In the genomic region with DNA sequence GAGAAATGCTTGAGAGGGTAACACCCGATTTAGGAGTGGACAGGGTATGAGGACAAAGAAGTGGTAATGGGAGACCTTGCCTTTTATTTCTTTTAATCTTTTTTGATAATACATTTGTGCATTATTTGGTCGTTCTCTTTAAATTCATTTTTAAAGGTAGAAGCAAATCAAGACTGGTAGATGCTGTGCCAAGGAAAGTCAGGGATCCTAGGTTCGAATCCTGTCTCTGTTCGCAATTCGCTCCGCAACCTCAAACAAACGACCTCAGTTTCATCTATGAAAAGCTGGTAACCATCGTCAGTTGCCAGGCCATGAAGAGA, we compare ENCODE assay signal across 8 cellular contexts. TPM values are rescaled to one million over a fixed set of nuclear protein-coding genes. Genes with fewer than 3 reads are reported as not detected.
DNase-seq lines count a peak whose midpoint lies in the region; ATAC-seq, FAIRE-seq and TF ChIP-seq lines count a peak whose summit lies in the region.

No MANE protein-coding gene starts in this region.

- no peak for TF ChIP-seq RAD21 in liver (IDR thresholded peaks at IDR 0.05)

- H3K27ac ChIP-seq in liver (ENCODE audit: low read depth in 1 of 2, low read length in 2 of 2), result no peak overlapping the region
- H3K27ac ChIP-seq in tibial artery, result peak overlapping the region; percentile 81 to 84

- H3K4me3 Mint-ChIP-seq in activated naive CD4-positive, alpha-beta T cell treated with anti-CD3 and anti-CD28 coated beads for 36 hours, result peak overlapping the region; percentile 98
- peak overlapping the region; percentile 100 for H3K4me3 Mint-ChIP-seq in activated naive CD8-positive, alpha-beta T cell treated with anti-CD3 and anti-CD28 coated beads, Interleukin-2, amount 10 ng/mL, durations not matched to agents 7 days and 5 days

- no peak overlapping the region for H3K9ac ChIP-seq in liver (ENCODE audit: low read depth in 1 of 2, low read length in 2 of 2)

- H3K27me3 ChIP-seq in liver (ENCODE audit: control insufficient read depth in 4 of 4, insufficient read depth in 4 of 4, low read length in 3 of 4) (no peaks in the 10 kb centered on the region), tibial artery (peaks cover 0 to 32% of the 10 kb centered on the region in 2 donors)

- POLR2A ChIA-PET in activated naive CD8-positive, alpha-beta T cell treated with anti-CD3 and anti-CD28 coated beads, Interleukin-2, amount 10 ng/mL, durations not matched to agents 7 days and 5 days (lab: Charles Lee), result interaction anchor here (1.0 to 1.4 kb wide), 3 partner anchors 9 to 38 kb away, joined by 3 to 6 read pairs (median 4); a partner anchor contains a TSS

- H3K36me3 Mint-ChIP-seq in activated naive CD4-positive, alpha-beta T cell treated with anti-CD3 and anti-CD28 coated beads for 36 hours (ENCODE audit: low read depth), result peaks cover 27% of the 10 kb centered on the region
- peaks cover 29 to 37% of the 10 kb centered on the region in 2 donors for H3K36me3 Mint-ChIP-seq in activated naive CD4-positive, alpha-beta T cell treated with anti-CD3 and anti-CD28 coated beads, Interleukin-2, amount 50 U/mL, for 72 hours
- peaks cover 16% of the 10 kb centered on the region for H3K36me3 Mint-ChIP-seq in activated naive CD8-positive, alpha-beta T cell treated with anti-CD3 and anti-CD28 coated beads, Interleukin-2, amount 10 ng/mL, durations not matched to agents 7 days and 5 days

- intact Hi-C loops in activated naive CD4-positive, alpha-beta T cell treated with anti-CD3 and anti-CD28 coated beads for 36 hours (cut with micrococcal nuclease), result loop anchor here (1.0 to 10.0 kb wide), 4 partner anchors 9 to 1033 kb away; a partner anchor contains a TSS
- intact Hi-C loops in tibial artery (cut with DNase I; ENCODE audit: low total_unique reads), result loop anchor here (10.0 kb wide), 1 partner anchor 563 kb away; a partner anchor contains a TSS

- H3K9me3 Mint-ChIP-seq in activated naive CD4-positive, alpha-beta T cell treated with anti-CD3 and anti-CD28 coated beads for 36 hours, result no peaks in the 10 kb centered on the region
- H3K9me3 Mint-ChIP-seq in activated naive CD4-positive, alpha-beta T cell treated with anti-CD3 and anti-CD28 coated beads, Interleukin-2, amount 50 U/mL, for 72 hours, result no peaks in the 10 kb centered on the region
- H3K9me3 Mint-ChIP-seq in activated naive CD8-positive, alpha-beta T cell treated with anti-CD3 and anti-CD28 coated beads, Interleukin-2, amount 10 ng/mL, durations not matched to agents 7 days and 5 days, result no peaks in the 10 kb centered on the region

- H3K9me3 ChIP-seq in liver (ENCODE audit: control insufficient read depth in 4 of 4, low read length in 3 of 4), result no peaks in the 10 kb centered on the region
- H3K9me3 ChIP-seq in tibial artery, result no peaks in the 10 kb centered on the region

- no peak for DNase-seq in activated naive CD4-positive, alpha-beta T cell treated with anti-CD3 and anti-CD28 coated beads for 36 hours
- DNase-seq in activated naive CD4-positive, alpha-beta T cell treated with anti-CD3 and anti-CD28 coated beads, Interleukin-2, amount 50 U/mL, for 72 hours (ENCODE audit: low spot score in 2 of 2), result no peak
- DNase-seq in activated naive CD8-positive, alpha-beta T cell treated with anti-CD3 and anti-CD28 coated beads, Interleukin-2, amount 10 ng/mL, durations not matched to agents 7 days and 5 days, result no peak
- DNase-seq in tibial artery (no peak), RCC 7860 (ENCODE audit: low spot score) (no peak), LoVo (ENCODE audit: low spot score) (no peak)

- TF ChIP-seq CTCF in liver (IDR thresholded peaks at IDR 0.05; ENCODE audit: low read depth, low read length, missing input control) (no peak), tibial artery (IDR thresholded peaks at IDR 0.05) (no peak)

- CTCF ChIA-PET in activated naive CD4-positive, alpha-beta T cell treated with anti-CD3 and anti-CD28 coated beads for 36 hours (lab: Charles Lee), result interaction anchor here (1.7 kb wide), 1 partner anchor 14 kb away, joined by 4 read pairs; no protein-coding TSS in a partner anchor

- H3K27me3 Mint-ChIP-seq in activated naive CD4-positive, alpha-beta T cell treated with anti-CD3 and anti-CD28 coated beads for 36 hours (ENCODE audit: low read depth), result peaks cover 9% of the 10 kb centered on the region
- peaks cover 30% of the 10 kb centered on the region for H3K27me3 Mint-ChIP-seq in activated naive CD8-positive, alpha-beta T cell treated with anti-CD3 and anti-CD28 coated beads, Interleukin-2, amount 10 ng/mL, durations not matched to agents 7 days and 5 days

- H3K36me3 ChIP-seq in liver (ENCODE audit: control insufficient read depth in 4 of 4, insufficient read depth in 3 of 4, low read depth in 1 of 4, low read length in 3 of 4) (peaks cover 17 to 32% (median 28%) of the 10 kb centered on the region in 4 donors), tibial artery (peaks cover 30 to 34% (median 32%) of the 10 kb centered on the region in 3 donors)

- 18% methylated on average over 8 of the region's 8 CpGs for WGBS in liver

- H3K27ac Mint-ChIP-seq in activated naive CD4-positive, alpha-beta T cell treated with anti-CD3 and anti-CD28 coated beads for 36 hours, result peak overlapping the region; percentile 94
- H3K27ac Mint-ChIP-seq in activated naive CD4-positive, alpha-beta T cell treated with anti-CD3 and anti-CD28 coated beads, Interleukin-2, amount 50 U/mL, for 72 hours, result peak overlapping the region in 1 of 2 donors; percentile 90
- H3K27ac Mint-ChIP-seq in activated naive CD8-positive, alpha-beta T cell treated with anti-CD3 and anti-CD28 coated beads, Interleukin-2, amount 10 ng/mL, durations not matched to agents 7 days and 5 days, result peak overlapping the region; percentile 98

- peaks cover 35% of the 10 kb centered on the region for H3K4me1 Mint-ChIP-seq in activated naive CD4-positive, alpha-beta T cell treated with anti-CD3 and anti-CD28 coated beads for 36 hours (ENCODE audit: low read depth)
- H3K4me1 Mint-ChIP-seq in activated naive CD8-positive, alpha-beta T cell treated with anti-CD3 and anti-CD28 coated beads, Interleukin-2, amount 10 ng/mL, durations not matched to agents 7 days and 5 days, result peaks cover 19% of the 10 kb centered on the region

- ATAC-seq in activated naive CD4-positive, alpha-beta T cell treated with anti-CD3 and anti-CD28 coated beads, Interleukin-2, amount 50 U/mL, for 72 hours, result no peak
- no peak for ATAC-seq in activated naive CD8-positive, alpha-beta T cell treated with anti-CD3 and anti-CD28 coated beads, Interleukin-2, amount 10 ng/mL, durations not matched to agents 7 days and 5 days (ENCODE audit: low read depth)
- no peak for ATAC-seq in GM19455 (IDR thresholded peaks at IDR 0.05; ENCODE audit: unreplicated experiment)

- FAIRE-seq in RCC 7860 (lab: Jason Lieb, UNC), result no peak

- H3K4me3 ChIP-seq in liver (ENCODE audit: low read depth in 1 of 3, low read length in 3 of 3) (peak overlapping the region; percentile 68 to 99 (median 85)), tibial artery (peak overlapping the region; percentile 91 to 99)

- H3K4me1 ChIP-seq in liver (ENCODE audit: control insufficient read depth in 4 of 4, insufficient read depth in 4 of 4, low read length in 3 of 4) (peaks cover 2 to 18% (median 9%) of the 10 kb centered on the region in 4 donors), tibial artery (peaks cover 0 to 18% (median 16%) of the 10 kb centered on the region in 4 donors)

TF ChIP-seq in liver, 16 proteins besides CTCF, POLR2A, EP300 and RAD21 (continues in another document):
- TF ChIP-seq YY1 (IDR thresholded peaks at IDR 0.05) (no peak), TAF1 (conservative IDR thresholded peaks at IDR 0.05) (no peak), JUND (IDR thresholded peaks at IDR 0.05) (no peak), GABPA (IDR thresholded peaks at IDR 0.05 in 1 of 2, conservative IDR thresholded peaks at IDR 0.05 in 1 of 2) (no peak), RXRA (IDR thresholded peaks at IDR 0.05) (no peak)
- TF ChIP-seq, protein P1, sequence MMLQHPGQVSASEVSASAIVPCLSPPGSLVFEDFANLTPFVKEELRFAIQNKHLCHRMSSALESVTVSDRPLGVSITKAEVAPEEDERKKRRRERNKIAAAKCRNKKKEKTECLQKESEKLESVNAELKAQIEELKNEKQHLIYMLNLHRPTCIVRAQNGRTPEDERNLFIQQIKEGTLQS (IDR thresholded peaks at IDR 0.05), result no peak
- TF ChIP-seq, protein P2, sequence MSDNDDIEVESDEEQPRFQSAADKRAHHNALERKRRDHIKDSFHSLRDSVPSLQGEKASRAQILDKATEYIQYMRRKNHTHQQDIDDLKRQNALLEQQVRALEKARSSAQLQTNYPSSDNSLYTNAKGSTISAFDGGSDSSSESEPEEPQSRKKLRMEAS (IDR thresholded peaks at IDR 0.05), result no peak

RNA-seq across cellular contexts. Expression of a gene that starts 0.4 kb away (rescaled TPM):
- total RNA-seq in activated naive CD4-positive, alpha-beta T cell treated with anti-CD3 and anti-CD28 coated beads for 36 hours, result 100 to 1,000 TPM; 110 TPM
- total RNA-seq in activated naive CD4-positive, alpha-beta T cell treated with anti-CD3 and anti-CD28 coated beads, Interleukin-2, amount 50 U/mL, for 72 hours, result 100 to 1,000 TPM in 1 of 2 donors, 10 to 100 TPM in 1; 94.0 to 114 TPM
- total RNA-seq in activated naive CD8-positive, alpha-beta T cell treated with anti-CD3 and anti-CD28 coated beads, Interleukin-2, amount 10 ng/mL, durations not matched to agents 7 days and 5 days, result 10 to 100 TPM; 81.0 to 83.2 TPM
- total RNA-seq in liver, result 100 to 1,000 TPM in 1 of 2 donors, 10 to 100 TPM in 1; 68.8 to 143 TPM
- polyA plus RNA-seq in liver, result 100 to 1,000 TPM in 1 of 2 donors, 10 to 100 TPM in 1; 66.7 to 234 TPM

RNA-seq across cellular contexts. Expression of a gene that starts 8.3 kb away (rescaled TPM):
- 10 to 100 TPM in 1 of 2 experiments, 1 to 10 TPM in 1; 9.9 to 13.6 TPM for total RNA-seq in activated naive CD4-positive, alpha-beta T cell treated with anti-CD3 and anti-CD28 coated beads for 36 hours
- total RNA-seq in activated naive CD4-positive, alpha-beta T cell treated with anti-CD3 and anti-CD28 coated beads, Interleukin-2, amount 50 U/mL, for 72 hours, result 10 to 100 TPM in 1 of 2 donors, 1 to 10 TPM in 1; 3.8 to 19.8 TPM
- 10 to 100 TPM; 26.2 to 28.5 TPM for total RNA-seq in activated naive CD8-positive, alpha-beta T cell treated with anti-CD3 and anti-CD28 coated beads, Interleukin-2, amount 10 ng/mL, durations not matched to agents 7 days and 5 days
- 10 to 100 TPM; 12.6 to 18.7 TPM for total RNA-seq in liver
- polyA plus RNA-seq in liver, result 10 to 100 TPM in 1 of 2 donors, 1 to 10 TPM in 1; 8.1 to 19.7 TPM

RNA-seq across cellular contexts. Expression of a gene that starts 37.3 kb away (rescaled TPM):
- total RNA-seq in activated naive CD4-positive, alpha-beta T cell treated with anti-CD3 and anti-CD28 coated beads for 36 hours, result 10 to 100 TPM; 87.4 to 87.8 TPM
- 100 to 1,000 TPM in 1 of 2 donors, 10 to 100 TPM in 1; 73.1 to 108 TPM for total RNA-seq in activated naive CD4-positive, alpha-beta T cell treated with anti-CD3 and anti-CD28 coated beads, Interleukin-2, amount 50 U/mL, for 72 hours
- 100 to 1,000 TPM; 142 to 153 TPM for total RNA-seq in activated naive CD8-positive, alpha-beta T cell treated with anti-CD3 and anti-CD28 coated beads, Interleukin-2, amount 10 ng/mL, durations not matched to agents 7 days and 5 days
- total RNA-seq in liver, result 10 to 100 TPM; 14.3 to 31.8 TPM
- 10 to 100 TPM; 15.5 to 16.2 TPM for polyA plus RNA-seq in liver

Comparison
In these comparisons a context has a peak if more than half of its experiments do, and no peak if none do; other contexts are left out.
1. H3K27ac ChIP-seq: peak in tibial artery (2 of 2); none in liver (0 of 2).